14 cellular contexts compared by ENCODE assay signal in genomic region chr1:102879439-102879993, GRCh38.
DNase-seq lines count a peak whose midpoint lies in the region; ATAC-seq, FAIRE-seq and TF ChIP-seq lines count a peak whose summit lies in the region.
"Had no signal": no experiment of that assay in that cellular context is flagged by ENCODE, and none has a peak within 500 bp of the region (broad histone marks: within the 10 kb centered on the region; RNA-seq: fewer than 3 reads in every experiment).

No MANE protein-coding gene starts in this region.

- DNase-seq in AG08395 (ENCODE audit: low spot score): peak; percentile 74
- DNase-seq in HT1080 (ENCODE audit: low read depth): peak; percentile 93
- peak; percentile 83 for DNase-seq in astrocyte (ENCODE audit: low read depth)
- DNase-seq in keratinocyte (ENCODE audit: low read depth, low spot score): no peak
- no peak for DNase-seq in H7
- DNase-seq in DMS114 treated with DMSO at 0.1 percent for 48 hours (lab: John Stamatoyannopoulos, UW; ENCODE audit: unreplicated experiment): no peak
- DNase-seq in iPS-NIHi11 (ENCODE audit: low spot score): no peak
- DNase-seq: BE2C; endodermal cell; NCI-H1694 treated with DMSO at 0.1 percent for 48 hours; stimulated activated CD4-positive, alpha-beta T cell treated with anti-CD3 and anti-CD28 coated beads, Interleukin-12 subunit alpha, Interleukin-12 subunit beta, amount 100 ng/mL, for 4 hours; T1000 had no signal

- H3K9me3 ChIP-seq in astrocyte (ENCODE audit: insufficient read depth, low read depth, low read length) (no peaks in the 10 kb centered on the region), keratinocyte (ENCODE audit: control insufficient read depth, low read depth, low read length) (no peaks in the 10 kb centered on the region)
- H3K9me3 ChIP-seq: BE2C had no signal

- dilution Hi-C loops in keratinocyte (cut with MboI; ENCODE audit: extremely low pct_ligation_motif_present, low sequenced_read_pairs): no loop called here

- no peaks in the 10 kb centered on the region for H3K9me1 ChIP-seq in keratinocyte (ENCODE audit: control insufficient read depth, extremely low read depth, insufficient read depth, low read length)

- H4K20me1 ChIP-seq in astrocyte (ENCODE audit: insufficient read depth, low read length) (no peaks in the 10 kb centered on the region), keratinocyte (ENCODE audit: control insufficient read depth, extremely low read depth, insufficient read depth, low read length) (no peaks in the 10 kb centered on the region)

- H3K4me3 Mint-ChIP-seq in astrocyte (ENCODE audit: unreplicated experiment): no peak overlapping the region
- H3K4me3 Mint-ChIP-seq: endodermal cell; natural killer cell treated with Interleukin-12 subunit alpha and Interleukin-12 subunit beta and Interleukin-15 and Interleukin-18, amount 100 ng/mL, for 72 hours had no signal

- H3K79me2 ChIP-seq in astrocyte (ENCODE audit: insufficient read depth, low read length): no peaks in the 10 kb centered on the region
- no peaks in the 10 kb centered on the region for H3K79me2 ChIP-seq in keratinocyte (ENCODE audit: control insufficient read depth, insufficient read depth, low read length)

- H3K4me1 Mint-ChIP-seq in astrocyte (ENCODE audit: low read depth, unreplicated experiment): peaks cover 19% of the 10 kb centered on the region
- H3K4me1 Mint-ChIP-seq: endodermal cell had no signal

- no peak overlapping the region for H3K4me3 ChIP-seq in astrocyte (ENCODE audit: insufficient read depth, low read depth, low read length)
- no peak overlapping the region for H3K4me3 ChIP-seq in keratinocyte (ENCODE audit: control insufficient read depth in 2 of 3, extremely low read depth in 1 of 3, insufficient read depth in 2 of 3, low read depth in 1 of 3, low read length in 3 of 3)
- H3K4me3 ChIP-seq in H7 (ENCODE audit: insufficient read depth, low read depth, low read length): no peak overlapping the region

- peaks cover 19% of the 10 kb centered on the region for H3K36me3 Mint-ChIP-seq in astrocyte (ENCODE audit: low read depth, unreplicated experiment)
- H3K36me3 Mint-ChIP-seq: natural killer cell treated with Interleukin-12 subunit alpha and Interleukin-12 subunit beta and Interleukin-15 and Interleukin-18, amount 100 ng/mL, for 72 hours had no signal

- no peaks in the 10 kb centered on the region for H3K27me3 Mint-ChIP-seq in astrocyte (ENCODE audit: low read depth, unreplicated experiment)
- H3K27me3 Mint-ChIP-seq: natural killer cell treated with Interleukin-12 subunit alpha and Interleukin-12 subunit beta and Interleukin-15 and Interleukin-18, amount 100 ng/mL, for 72 hours had no signal

- H3K4me1 ChIP-seq in astrocyte (ENCODE audit: insufficient read depth, low read length) (peaks cover 12% of the 10 kb centered on the region), keratinocyte (ENCODE audit: control insufficient read depth, extremely low read depth, insufficient read depth, low read length) (peaks cover 2% of the 10 kb centered on the region)

- H3K27ac ChIP-seq in astrocyte (ENCODE audit: low read depth, low read length) (peak overlapping the region; percentile 86), keratinocyte (ENCODE audit: control insufficient read depth, insufficient read depth, low read length) (peak overlapping the region; percentile 7)

- no peaks in the 10 kb centered on the region for H3K9me3 Mint-ChIP-seq in astrocyte (ENCODE audit: unreplicated experiment)
- H3K9me3 Mint-ChIP-seq: endodermal cell had no signal

- no peaks in the 10 kb centered on the region for H3K27me3 ChIP-seq in astrocyte (ENCODE audit: insufficient read depth, low read length)
- no peaks in the 10 kb centered on the region for H3K27me3 ChIP-seq in keratinocyte (ENCODE audit: control insufficient read depth, extremely low read depth, insufficient read depth, low read length)
- H3K27me3 ChIP-seq in H7 (ENCODE audit: control insufficient read depth, insufficient read depth, low read length): no peaks in the 10 kb centered on the region
- H3K27me3 ChIP-seq: BE2C had no signal

- no peak for TF ChIP-seq CTCF in astrocyte (IDR thresholded peaks at IDR 0.05; ENCODE audit: insufficient read depth, low read depth, low read length)
- no peak for TF ChIP-seq CTCF in keratinocyte (optimal IDR thresholded peaks at IDR 0.05 in 1 of 3, IDR thresholded peaks at IDR 0.05 in 1 of 3, conservative IDR thresholded peaks at IDR 0.05 in 1 of 3; ENCODE audit: extremely low read depth in 1 of 3, insufficient read depth in 2 of 3, low read length in 3 of 3)

- FAIRE-seq in astrocyte (lab: Jason Lieb, UNC): peak; percentile 99
- FAIRE-seq in keratinocyte (lab: Jason Lieb, UNC): peak; percentile 63

- no peak for ATAC-seq in GM18519 (IDR thresholded peaks at IDR 0.05; ENCODE audit: low FRiP score, unreplicated experiment)
- ATAC-seq: natural killer cell treated with Interleukin-12 subunit alpha and Interleukin-12 subunit beta and Interleukin-15 and Interleukin-18, amount 100 ng/mL, for 72 hours had no signal

- H3K9ac ChIP-seq in astrocyte (ENCODE audit: low read length): peak overlapping the region; percentile 32
- H3K9ac ChIP-seq in keratinocyte (ENCODE audit: control insufficient read depth, extremely low read depth, insufficient read depth, low read length): no peak overlapping the region

- H3K27ac Mint-ChIP-seq in astrocyte (ENCODE audit: unreplicated experiment): peak overlapping the region; percentile 97
- H3K27ac Mint-ChIP-seq: endodermal cell; natural killer cell treated with Interleukin-12 subunit alpha and Interleukin-12 subunit beta and Interleukin-15 and Interleukin-18, amount 100 ng/mL, for 72 hours had no signal

- no peaks in the 10 kb centered on the region for H3K36me3 ChIP-seq in astrocyte (ENCODE audit: insufficient read depth, low read length)
- no peaks in the 10 kb centered on the region for H3K36me3 ChIP-seq in keratinocyte (ENCODE audit: control insufficient read depth in 2 of 2, extremely low read depth in 1 of 2, insufficient read depth in 2 of 2, low read length in 2 of 2)
- H3K36me3 ChIP-seq in H7 (replicated peaks; ENCODE audit: control insufficient read depth, insufficient read depth, low read length): no peaks in the 10 kb centered on the region
- H3K36me3 ChIP-seq: BE2C had no signal

- no peak overlapping the region for H2AFZ ChIP-seq in astrocyte (ENCODE audit: low read depth, low read length)
- peak overlapping the region; percentile 54 for H2AFZ ChIP-seq in keratinocyte (ENCODE audit: control insufficient read depth, low read length)

- H3K4me2 ChIP-seq in astrocyte (ENCODE audit: low read length) (peak overlapping the region; percentile 58), keratinocyte (ENCODE audit: control insufficient read depth, extremely low read depth, insufficient read depth, low read depth, low read length) (no peak overlapping the region)

Comparison
In these comparisons a context has a peak if more than half of its experiments do, and no peak if none do; other contexts are left out.
1. DNase-seq: peak in AG08395 (single experiment), HT1080 (single experiment) and astrocyte (single experiment); none in keratinocyte (single experiment), H7 (single experiment), DMS114 treated with DMSO at 0.1 percent for 48 hours (single experiment) and iPS-NIHi11 (single experiment).